In genomic region chr3:123762805-123763204, GRCh38 we compare ENCODE assay signal across 19 cellular contexts.
"Had no signal": no experiment of that assay in that cellular context is flagged by ENCODE, and none has a peak within 500 bp of the region (broad histone marks: within the 10 kb centered on the region; RNA-seq: fewer than 3 reads in every experiment).

No MANE protein-coding gene starts in this region.

- H3K27me3 ChIP-seq: dorsolateral prefrontal cortex, esophagus muscularis mucosa, heart right ventricle, left lung had no signal

- DNase-seq: dermis blood vessel endothelial cell; dorsolateral prefrontal cortex; effector CD4-positive, alpha-beta T cell; effector memory CD4-positive, alpha-beta T cell; foreskin fibroblast; foreskin melanocyte; gastrocnemius medialis; glutamatergic neuron; head of caudate nucleus; heart right ventricle; hippocampal formation; left cardiac atrium; left lung; left ventricle myocardium superior; lower lobe of right lung; mesendoderm; midbrain had no signal

- H3K36me3 ChIP-seq: esophagus muscularis mucosa, gastrocnemius medialis, heart right ventricle, left lung, lower lobe of right lung had no signal

- H3K4me3 ChIP-seq: coronary artery, dorsolateral prefrontal cortex, esophagus muscularis mucosa, gastrocnemius medialis, heart right ventricle, left lung, lower lobe of right lung had no signal

- H3K9me3 ChIP-seq: esophagus muscularis mucosa, gastrocnemius medialis, heart right ventricle, left lung, lower lobe of right lung had no signal

- ATAC-seq: gastrocnemius medialis, heart right ventricle, left cardiac atrium, left lung, left ventricle myocardium superior, lower lobe of right lung had no signal

- H3K27ac ChIP-seq: coronary artery, dorsolateral prefrontal cortex, esophagus muscularis mucosa, gastrocnemius medialis, heart right ventricle, left lung, lower lobe of right lung had no signal
